Comparison of ENCODE assay signal across 19 cellular contexts in the genomic region with DNA sequence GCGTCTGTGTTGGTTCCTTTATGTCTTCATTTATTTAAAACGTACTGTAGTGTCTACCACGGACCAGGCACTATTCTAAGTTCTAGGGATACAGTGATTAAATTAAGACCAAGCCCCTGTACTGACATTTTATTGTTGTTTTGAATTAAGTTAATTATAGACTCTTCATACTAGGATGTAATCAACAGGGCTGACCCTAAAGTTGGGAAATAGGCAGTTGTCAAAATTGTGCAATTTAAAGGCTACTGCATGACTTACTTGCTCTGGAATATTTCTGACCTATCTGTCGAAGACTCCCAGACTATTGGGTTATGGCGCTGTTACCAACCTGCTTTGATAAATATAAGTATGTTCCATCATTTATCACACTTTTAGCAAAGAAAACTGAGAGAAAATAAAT.
"Had no signal": no experiment of that assay in that cellular context is flagged by ENCODE, and none has a peak within 500 bp of the region (broad histone marks: within the 10 kb centered on the region; RNA-seq: fewer than 3 reads in every experiment).

No MANE protein-coding gene starts in this region.

- FAIRE-seq: kidney had no signal

- H3K9me3 ChIP-seq: ascending aorta, breast epithelium, tibial artery, uterus had no signal

- ATAC-seq: left ventricle myocardium superior, natural killer cell had no signal

- DNase-seq: activated CD4-positive, alpha-beta T cell treated with anti-CD3 and anti-CD28 coated beads, Interleukin-2, amount 10 ng/mL, durations not matched to agents 7 days and 5 days; activated CD4-positive, CD25-positive, alpha-beta regulatory T cell; activated CD8-positive, alpha-beta memory T cell treated with anti-CD3 and anti-CD28 coated beads for 24 hours; activated naive CD8-positive, alpha-beta T cell treated with anti-CD3 and anti-CD28 coated beads, Interleukin-2, amount 10 ng/mL, durations not matched to agents 7 days and 5 days; dermis blood vessel endothelial cell; endodermal cell; erythroblast; hippocampal formation; kidney; left ventricle myocardium superior; natural killer cell; retina; stimulated activated CD4-positive, alpha-beta T cell treated with anti-CD3 and anti-CD28 coated beads, Interleukin-4, amount 100 ng/mL, for 24 hours; stimulated activated naive CD4-positive, alpha-beta T cell; tibial artery; uterus had no signal

- H3K4me3 ChIP-seq: ascending aorta, breast epithelium, skin epidermis, tibial artery, uterus had no signal

- H3K4me1 ChIP-seq: breast epithelium, uterus had no signal

- H3K36me3 ChIP-seq: ascending aorta, breast epithelium, tibial artery, uterus had no signal

- H3K27ac ChIP-seq: ascending aorta, breast epithelium, skin epidermis, tibial artery, uterus had no signal
